In the genomic region with DNA sequence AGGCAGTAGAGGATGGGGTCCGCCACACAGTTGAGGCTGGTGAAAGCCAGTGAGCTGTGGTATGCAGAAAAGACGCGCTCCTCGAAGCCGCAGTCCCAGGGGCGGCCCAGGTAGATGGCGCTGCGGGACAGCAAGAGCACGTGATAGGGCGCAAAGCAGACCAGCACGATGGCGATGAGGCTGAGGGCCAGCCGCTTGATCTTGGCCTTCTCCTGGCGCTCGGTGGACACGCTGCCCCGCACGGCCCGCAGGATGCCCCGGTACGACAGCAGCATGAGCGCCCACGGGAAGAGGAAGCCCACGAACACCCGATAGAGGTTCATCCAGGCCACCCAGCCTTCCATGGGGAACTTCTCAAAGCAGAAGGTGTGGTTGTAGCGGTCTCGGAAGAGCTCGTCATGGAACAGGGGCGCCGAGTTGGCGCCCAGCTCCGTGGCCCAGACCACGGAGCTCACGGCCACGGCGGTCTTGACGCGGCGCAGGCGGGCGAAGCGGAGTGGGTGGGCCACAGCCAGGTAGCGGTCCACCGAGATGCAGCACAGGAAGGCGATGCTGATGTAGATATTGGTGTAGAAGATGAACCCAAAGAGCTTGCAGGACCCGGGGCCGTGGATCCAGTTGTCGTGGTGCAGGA, we compare ENCODE assay signal across 8 cellular contexts. TPM values are rescaled to one million over a fixed set of nuclear protein-coding genes. Genes with fewer than 3 reads are reported as not detected.
DNase-seq lines count a peak whose midpoint lies in the region; ATAC-seq and TF ChIP-seq lines count a peak whose summit lies in the region.

No MANE protein-coding gene starts in this region.

- ATAC-seq in naive thymus-derived CD4-positive, alpha-beta T cell: peak; percentile 60
- ATAC-seq in HG03097 (IDR thresholded peaks at IDR 0.05; ENCODE audit: low FRiP score, unreplicated experiment): no peak
- no peak for ATAC-seq in HG03378 (IDR thresholded peaks at IDR 0.05; ENCODE audit: unreplicated experiment)

- no peaks in the 10 kb centered on the region for H3K36me3 ChIP-seq in brain microvascular endothelial cell (replicated peaks)
- H3K36me3 ChIP-seq in naive thymus-derived CD4-positive, alpha-beta T cell (ENCODE audit: control insufficient read depth in 2 of 3, insufficient read depth in 3 of 3, low read length in 3 of 3): no peaks in the 10 kb centered on the region

- no peaks in the 10 kb centered on the region for H3K9me3 Mint-ChIP-seq in naive thymus-derived CD4-positive, alpha-beta T cell

- intact Hi-C loops in naive thymus-derived CD4-positive, alpha-beta T cell (cut with micrococcal nuclease): loop anchor here in 1 of 2 donors (1.0 kb wide), 1 partner anchor 52 kb away; no protein-coding TSS in a partner anchor

- peaks cover 0 to 6% (median 0%) of the 10 kb centered on the region in 5 donors for H3K36me3 Mint-ChIP-seq in naive thymus-derived CD4-positive, alpha-beta T cell

- no peaks in the 10 kb centered on the region for H3K27me3 ChIP-seq in brain microvascular endothelial cell (replicated peaks)
- H3K27me3 ChIP-seq in naive thymus-derived CD4-positive, alpha-beta T cell (ENCODE audit: control insufficient read depth in 2 of 2, insufficient read depth in 2 of 2, low read length in 2 of 2): no peaks in the 10 kb centered on the region

- POLR2A ChIA-PET in naive thymus-derived CD4-positive, alpha-beta T cell (lab: Charles Lee): no interaction called here

- H3K27me3 Mint-ChIP-seq in naive thymus-derived CD4-positive, alpha-beta T cell: peaks cover 24 to 54% (median 43%) of the 10 kb centered on the region in 5 donors

- in situ Hi-C loops in brain microvascular endothelial cell (cut with HindIII; ENCODE audit: low pct_ligation_motif_present, low sequenced_read_pairs): no loop called here

- no peak overlapping the region for H3K4me3 ChIP-seq in brain microvascular endothelial cell (ENCODE audit: low read depth, low read length)
- H3K4me3 ChIP-seq in naive thymus-derived CD4-positive, alpha-beta T cell (ENCODE audit: low read length): no peak overlapping the region

- DNase-seq in NOMO-1 treated with DMSO at 0.1 percent for 48 hours (lab: John Stamatoyannopoulos, UW; ENCODE audit: unreplicated experiment) (peak; percentile 23), NOMO-1 (lab: John Stamatoyannopoulos, UW; ENCODE audit: unreplicated experiment in 2 of 2) (no peak), RPMI8226 (peak; percentile 79), brain microvascular endothelial cell (no peak), AML-193 (lab: John Stamatoyannopoulos, UW) (no peak)
- peak in 3 of 9 donors; percentile 21 to 49 (median 26) for DNase-seq in naive thymus-derived CD4-positive, alpha-beta T cell

- TF ChIP-seq CTCF in brain microvascular endothelial cell (IDR thresholded peaks at IDR 0.05; ENCODE audit: low read depth, low read length, missing control alignments): peak; percentile 59

- H3K4me1 ChIP-seq in naive thymus-derived CD4-positive, alpha-beta T cell (ENCODE audit: control insufficient read depth in 2 of 2, insufficient read depth in 2 of 2, low read length in 2 of 2): no peaks in the 10 kb centered on the region

- peaks cover 0 to 14% (median 4%) of the 10 kb centered on the region in 7 donors for H3K4me1 Mint-ChIP-seq in naive thymus-derived CD4-positive, alpha-beta T cell

- CTCF ChIA-PET in naive thymus-derived CD4-positive, alpha-beta T cell (lab: Charles Lee): no interaction called here

- no peak overlapping the region for H3K27ac Mint-ChIP-seq in naive thymus-derived CD4-positive, alpha-beta T cell

- peak overlapping the region in 1 of 10 donors; percentile 45 for H3K4me3 Mint-ChIP-seq in naive thymus-derived CD4-positive, alpha-beta T cell

- no peaks in the 10 kb centered on the region for H3K9me3 ChIP-seq in naive thymus-derived CD4-positive, alpha-beta T cell (ENCODE audit: control insufficient read depth in 2 of 3, low read length in 3 of 3)

- no peak overlapping the region for H3K27ac ChIP-seq in brain microvascular endothelial cell
- H3K27ac ChIP-seq in naive thymus-derived CD4-positive, alpha-beta T cell (ENCODE audit: low read depth, low read length): no peak overlapping the region

RNA-seq across cellular contexts. Expression of gene OPA3, which starts 6.5 kb away (rescaled TPM):
- total RNA-seq in naive thymus-derived CD4-positive, alpha-beta T cell: 10 to 100 TPM in 1 of 5 experiments, 1 to 10 TPM in 4; 7.8 to 14.3 (median 9.0) TPM
- polyA plus RNA-seq in naive thymus-derived CD4-positive, alpha-beta T cell: 10 to 100 TPM in 1 of 2 donors, 1 to 10 TPM in 1; 9.2 to 26.1 TPM

RNA-seq across cellular contexts. Expression of gene GPR4, which starts 10.9 kb away (rescaled TPM):
- total RNA-seq in naive thymus-derived CD4-positive, alpha-beta T cell: not detected
- not detected for polyA plus RNA-seq in naive thymus-derived CD4-positive, alpha-beta T cell

RNA-seq across cellular contexts. Expression of gene EML2, which starts 48.1 kb away (rescaled TPM):
- 100 to 1,000 TPM in 1 of 5 experiments, 10 to 100 TPM in 4; 57.4 to 128 (median 58.6) TPM for total RNA-seq in naive thymus-derived CD4-positive, alpha-beta T cell
- polyA plus RNA-seq in naive thymus-derived CD4-positive, alpha-beta T cell: 10 to 100 TPM; 11.3 to 17.5 TPM

Comparison
In these comparisons a context has a peak if more than half of its experiments do, and no peak if none do; other contexts are left out.
1. DNase-seq: peak in NOMO-1 treated with DMSO at 0.1 percent for 48 hours (single experiment) and RPMI8226 (single experiment); none in NOMO-1 (0 of 2), brain microvascular endothelial cell (single experiment) and AML-193 (0 of 2).